Comparison of ENCODE assay signal across 22 cellular contexts in the genomic region with DNA sequence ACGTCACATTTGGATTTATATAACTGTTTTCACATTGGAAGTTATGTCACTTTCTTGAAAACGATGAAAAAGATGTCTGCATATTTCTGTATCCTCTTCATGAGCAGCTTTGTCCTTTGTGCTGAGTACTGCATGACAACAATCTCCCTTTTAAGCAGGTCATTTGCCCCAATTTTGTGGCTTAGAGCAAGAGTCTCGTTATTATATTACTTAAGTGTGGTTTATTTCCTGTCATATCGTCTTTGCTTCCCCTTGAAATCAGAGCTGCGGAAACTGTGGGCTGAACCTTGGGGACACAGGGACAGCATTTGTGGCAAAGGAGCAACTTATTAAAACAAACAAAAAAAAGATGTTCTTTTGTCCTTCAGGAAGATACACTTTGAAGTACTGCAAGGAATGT.
DNase-seq lines count a peak whose midpoint lies in the region; ATAC-seq, FAIRE-seq and TF ChIP-seq lines count a peak whose summit lies in the region.
"Had no signal": no experiment of that assay in that cellular context is flagged by ENCODE, and none has a peak within 500 bp of the region (broad histone marks: within the 10 kb centered on the region; RNA-seq: fewer than 3 reads in every experiment).

No MANE protein-coding gene starts in this region.

- peaks cover 57% of the 10 kb centered on the region for H3K4me1 Mint-ChIP-seq in HFFc6 (ENCODE audit: low read depth)
- peaks cover 13% of the 10 kb centered on the region for H3K4me1 Mint-ChIP-seq in astrocyte (ENCODE audit: low read depth, unreplicated experiment)
- H3K4me1 Mint-ChIP-seq in stimulated activated effector memory CD8-positive, alpha-beta T cell treated with anti-CD3 and anti-CD28 coated beads, Interleukin-12 subunit alpha, Interleukin-12 subunit beta, amount 100 ng/mL, for 72 hours, result no peaks in the 10 kb centered on the region
- H3K4me1 Mint-ChIP-seq: CD8-positive, alpha-beta memory T cell had no signal

- H3K36me3 Mint-ChIP-seq in HFFc6 (ENCODE audit: low read depth), result no peaks in the 10 kb centered on the region
- H3K36me3 Mint-ChIP-seq in astrocyte (ENCODE audit: low read depth, unreplicated experiment), result no peaks in the 10 kb centered on the region
- H3K36me3 Mint-ChIP-seq in stimulated activated effector memory CD8-positive, alpha-beta T cell treated with anti-CD3 and anti-CD28 coated beads, Interleukin-12 subunit alpha, Interleukin-12 subunit beta, amount 100 ng/mL, for 72 hours, result no peaks in the 10 kb centered on the region
- H3K36me3 Mint-ChIP-seq: CD8-positive, alpha-beta memory T cell had no signal

- H2AFZ ChIP-seq in ACC112 (ENCODE audit: low read length, unreplicated experiment) (peak overlapping the region; percentile 51), astrocyte (ENCODE audit: low read depth, low read length) (no peak overlapping the region)

- H3K27me3 ChIP-seq in ACC112 (ENCODE audit: insufficient read depth, low read length), result no peaks in the 10 kb centered on the region
- H3K27me3 ChIP-seq in astrocyte (ENCODE audit: insufficient read depth, low read length), result no peaks in the 10 kb centered on the region
- no peaks in the 10 kb centered on the region for H3K27me3 ChIP-seq in foreskin keratinocyte

- H3K4me3 ChIP-seq in ACC112 (ENCODE audit: low read depth, low read length), result no peak overlapping the region
- no peak overlapping the region for H3K4me3 ChIP-seq in astrocyte (ENCODE audit: insufficient read depth, low read depth, low read length)

- no peak for ATAC-seq in foreskin keratinocyte
- no peak for ATAC-seq in stimulated activated effector memory CD8-positive, alpha-beta T cell treated with anti-CD3 and anti-CD28 coated beads, Interleukin-12 subunit alpha, Interleukin-12 subunit beta, amount 100 ng/mL, for 72 hours
- ATAC-seq: HepG2 had no signal

- DNase-seq in HFFc6 (no peak), astrocyte (ENCODE audit: low read depth) (no peak), foreskin keratinocyte (no peak), OCI-M2 (lab: John Stamatoyannopoulos, UW; ENCODE audit: unreplicated experiment) (no peak), NCI-H748 treated with DMSO at 0.1 percent for 48 hours (lab: John Stamatoyannopoulos, UW) (no peak)
- no peak for DNase-seq in stimulated activated effector memory CD8-positive, alpha-beta T cell treated with anti-CD3 and anti-CD28 coated beads, Interleukin-12 subunit alpha, Interleukin-12 subunit beta, amount 100 ng/mL, for 72 hours (ENCODE audit: low spot score in 2 of 2)
- DNase-seq: Calu3; CD8-positive, alpha-beta memory T cell; H7; KBM-7; NCI-H1092 treated with DMSO at 0.1 percent for 48 hours; NCI-H1436 treated with DMSO at 0.1 percent for 48 hours; NCI-H1930; NCI-H524 treated with DMSO at 0.1 percent for 48 hours; OCI-M1; SHP77 had no signal

- H3K27ac ChIP-seq in ACC112 (ENCODE audit: low read depth, low read length) (0 out of 2 replicates have a peak overlapping the region, but pooled peaks have one; percentile 38), astrocyte (ENCODE audit: low read depth, low read length) (peak overlapping the region; percentile 17), foreskin keratinocyte (peak overlapping the region; percentile 35)
- H3K27ac ChIP-seq: C4-2B, HL-60 had no signal

- H3K27me3 Mint-ChIP-seq in HFFc6 (ENCODE audit: insufficient read depth) (no peaks in the 10 kb centered on the region), astrocyte (ENCODE audit: low read depth, unreplicated experiment) (no peaks in the 10 kb centered on the region)
- H3K27me3 Mint-ChIP-seq: CD8-positive, alpha-beta memory T cell had no signal

- peak overlapping the region; percentile 24 for H3K4me2 ChIP-seq in astrocyte (ENCODE audit: low read length)

- H3K9ac ChIP-seq in astrocyte (ENCODE audit: low read length), result no peak overlapping the region

- no peaks in the 10 kb centered on the region for H3K79me2 ChIP-seq in ACC112 (ENCODE audit: control insufficient read depth, insufficient read depth, low read length, unreplicated experiment)
- no peaks in the 10 kb centered on the region for H3K79me2 ChIP-seq in astrocyte (ENCODE audit: insufficient read depth, low read length)

- H3K27ac Mint-ChIP-seq in HFFc6, result peak overlapping the region; percentile 64
- no peak overlapping the region for H3K27ac Mint-ChIP-seq in astrocyte (ENCODE audit: unreplicated experiment)
- H3K27ac Mint-ChIP-seq in stimulated activated effector memory CD8-positive, alpha-beta T cell treated with anti-CD3 and anti-CD28 coated beads, Interleukin-12 subunit alpha, Interleukin-12 subunit beta, amount 100 ng/mL, for 72 hours, result no peak overlapping the region
- H3K27ac Mint-ChIP-seq: CD8-positive, alpha-beta memory T cell had no signal

- H3K36me3 ChIP-seq in ACC112 (ENCODE audit: insufficient read depth, low read length) (no peaks in the 10 kb centered on the region), astrocyte (ENCODE audit: insufficient read depth, low read length) (no peaks in the 10 kb centered on the region)

- H3K9me3 ChIP-seq in astrocyte (ENCODE audit: insufficient read depth, low read depth, low read length), result no peaks in the 10 kb centered on the region

- no peaks in the 10 kb centered on the region for H4K20me1 ChIP-seq in astrocyte (ENCODE audit: insufficient read depth, low read length)

- no peak for FAIRE-seq in astrocyte (lab: Jason Lieb, UNC)
- FAIRE-seq: G401.6, GM12892, HepG2 had no signal

- TF ChIP-seq CTCF in HFFc6 (IDR thresholded peaks at IDR 0.05) (no peak), astrocyte (IDR thresholded peaks at IDR 0.05; ENCODE audit: insufficient read depth, low read depth, low read length) (no peak), foreskin keratinocyte (conservative IDR thresholded peaks at IDR 0.05) (no peak)

- no peaks in the 10 kb centered on the region for H3K9me3 Mint-ChIP-seq in HFFc6
- H3K9me3 Mint-ChIP-seq in astrocyte (ENCODE audit: unreplicated experiment), result no peaks in the 10 kb centered on the region
- no peaks in the 10 kb centered on the region for H3K9me3 Mint-ChIP-seq in stimulated activated effector memory CD8-positive, alpha-beta T cell treated with anti-CD3 and anti-CD28 coated beads, Interleukin-12 subunit alpha, Interleukin-12 subunit beta, amount 100 ng/mL, for 72 hours

- H3K4me3 Mint-ChIP-seq in HFFc6 (no peak overlapping the region), astrocyte (ENCODE audit: unreplicated experiment) (no peak overlapping the region)
- H3K4me3 Mint-ChIP-seq in stimulated activated effector memory CD8-positive, alpha-beta T cell treated with anti-CD3 and anti-CD28 coated beads, Interleukin-12 subunit alpha, Interleukin-12 subunit beta, amount 100 ng/mL, for 72 hours, result no peak overlapping the region
- H3K4me3 Mint-ChIP-seq: CD8-positive, alpha-beta memory T cell had no signal

- H3K4me1 ChIP-seq in ACC112 (ENCODE audit: control insufficient read depth, insufficient read depth, low read length, unreplicated experiment) (peaks cover 32% of the 10 kb centered on the region), astrocyte (ENCODE audit: insufficient read depth, low read length) (peaks cover 8% of the 10 kb centered on the region), foreskin keratinocyte (peaks cover 15% of the 10 kb centered on the region)
